In the genomic region with DNA sequence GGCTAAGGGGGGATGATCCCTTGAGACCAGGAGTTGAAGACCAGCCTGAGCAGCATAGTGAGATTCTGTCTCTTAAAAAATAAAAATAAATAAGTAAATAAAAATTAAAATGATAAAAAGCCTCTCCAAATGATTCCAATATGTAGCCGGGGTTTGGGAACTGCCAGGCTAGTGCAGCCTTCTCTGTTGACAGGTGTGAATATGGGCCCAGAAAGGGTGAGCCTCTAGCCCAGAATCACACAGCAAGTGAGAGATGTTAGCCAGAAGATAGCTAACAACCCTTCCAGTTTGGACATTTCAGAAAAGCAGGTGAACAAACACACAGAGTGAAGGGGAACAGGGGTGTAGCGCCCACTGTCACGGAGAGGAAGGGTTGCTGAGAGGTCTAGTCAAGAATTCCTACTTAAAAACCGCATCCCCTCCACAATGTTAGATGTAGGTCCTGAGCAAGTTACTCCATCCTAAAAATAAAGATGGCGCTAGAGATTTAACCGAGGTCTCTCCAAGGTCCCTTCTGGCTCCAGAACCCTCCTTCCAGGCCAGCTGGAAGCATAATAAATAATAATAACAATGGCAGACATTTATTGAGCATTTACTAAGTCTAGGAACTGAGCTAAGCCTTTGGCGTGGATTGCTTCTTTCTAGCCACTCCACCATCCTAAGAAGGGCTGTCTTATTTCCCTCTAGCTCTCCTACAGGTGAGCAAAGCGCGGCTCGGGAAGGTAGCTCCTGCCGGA, we compare ENCODE assay signal across 1 cellular context.
A peak's percentile ranks its signal among the peaks of the same experiment; 100 is the strongest.
TF ChIP-seq lines count a peak whose summit lies in the region.

No MANE protein-coding gene starts in this region.

TF ChIP-seq in H1, 55 proteins besides CTCF, POLR2A, EP300 and RAD21:
- TF ChIP-seq YY1 (IDR thresholded peaks at IDR 0.05; ENCODE audit: low read depth, low read length), result peak; percentile 19; the same call in 1 of the 2 replicates
- TF ChIP-seq ASH2L (IDR thresholded peaks at IDR 0.05; ENCODE audit: low read length), result no peak
